35 cellular contexts compared by ENCODE assay signal in the genomic region with DNA sequence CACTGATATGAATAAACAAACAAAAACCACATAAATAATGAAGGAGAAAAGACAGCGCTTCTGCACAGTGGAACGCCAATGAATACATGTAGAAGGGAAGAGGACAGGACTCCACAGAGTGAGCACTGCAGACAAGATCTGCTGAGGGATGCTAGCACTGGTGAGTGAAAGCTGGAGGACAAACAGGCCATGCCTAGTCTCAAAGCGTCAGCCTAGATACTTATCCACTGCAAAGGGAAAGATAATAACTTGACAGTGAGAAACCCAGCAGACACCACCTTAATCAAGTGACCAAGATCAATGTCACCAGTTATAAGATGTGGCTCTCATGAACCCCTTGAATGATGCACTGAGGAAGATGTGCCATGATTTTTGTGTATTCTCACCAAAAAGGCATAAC.
DNase-seq lines count a peak whose midpoint lies in the region; ATAC-seq, FAIRE-seq and TF ChIP-seq lines count a peak whose summit lies in the region.
"Had no signal": no experiment of that assay in that cellular context is flagged by ENCODE, and none has a peak within 500 bp of the region (broad histone marks: within the 10 kb centered on the region; RNA-seq: fewer than 3 reads in every experiment).

No MANE protein-coding gene starts in this region.

- H3K36me3 Mint-ChIP-seq in osteocyte (ENCODE audit: unreplicated experiment) = no peaks in the 10 kb centered on the region
- H3K36me3 Mint-ChIP-seq: CD14-positive monocyte; CD4-positive, alpha-beta memory T cell; CD4-positive, CD25-positive, alpha-beta regulatory T cell; CD8-positive, alpha-beta memory T cell; CD8-positive, alpha-beta T cell had no signal

- H3K27me3 ChIP-seq in keratinocyte (ENCODE audit: control insufficient read depth, extremely low read depth, insufficient read depth, low read length) (no peaks in the 10 kb centered on the region), HepG2 (ENCODE audit: control insufficient read depth in 1 of 2, insufficient read depth in 2 of 2, low read length in 2 of 2) (peaks cover 0 to 4% of the 10 kb centered on the region in 2 experiments; a peak in 1 of 5 replicates)
- H3K27me3 ChIP-seq: BE2C; BLaER1; BLaER1 treated with 17β-estradiol and CSF1 and Interleukin-3, amounts not matched to agents 10 nM and 100 nM had no signal

- dilution Hi-C loops in keratinocyte (cut with MboI; ENCODE audit: extremely low pct_ligation_motif_present, low sequenced_read_pairs) = no loop called here

- peaks cover 7% of the 10 kb centered on the region for H3K4me1 ChIP-seq in keratinocyte (ENCODE audit: control insufficient read depth, extremely low read depth, insufficient read depth, low read length)
- H3K4me1 ChIP-seq in HepG2 (ENCODE audit: insufficient read depth, low read length) = no peaks in the 10 kb centered on the region
- H3K4me1 ChIP-seq: A549; BE2C; BLaER1; BLaER1 treated with 17β-estradiol and CSF1 and Interleukin-3, amounts not matched to agents 10 nM and 100 nM; Caco-2 had no signal

- H3K9me1 ChIP-seq in keratinocyte (ENCODE audit: control insufficient read depth, extremely low read depth, insufficient read depth, low read length) = no peaks in the 10 kb centered on the region

- H3K27ac ChIP-seq in keratinocyte (ENCODE audit: control insufficient read depth, insufficient read depth, low read length) = no peak overlapping the region
- no peak overlapping the region for H3K27ac ChIP-seq in HepG2 (ENCODE audit: extremely low read length, insufficient read depth, low read length)
- H3K27ac ChIP-seq: 22Rv1; A549; BLaER1; BLaER1 treated with 17β-estradiol and CSF1 and Interleukin-3, amounts not matched to agents 10 nM and 100 nM; C4-2B had no signal

- no peak overlapping the region for H3K27ac Mint-ChIP-seq in osteocyte (ENCODE audit: unreplicated experiment)
- H3K27ac Mint-ChIP-seq: B cell; CD14-positive monocyte; CD4-positive, alpha-beta memory T cell; CD4-positive, alpha-beta T cell; CD4-positive, CD25-positive, alpha-beta regulatory T cell; CD8-positive, alpha-beta memory T cell; CD8-positive, alpha-beta T cell had no signal

- H3K4me2 ChIP-seq in keratinocyte (ENCODE audit: control insufficient read depth, extremely low read depth, insufficient read depth, low read depth, low read length) (no peak overlapping the region), HepG2 (ENCODE audit: low read depth, low read length) (no peak overlapping the region)
- H3K4me2 ChIP-seq: A549; BLaER1; BLaER1 treated with 17β-estradiol and CSF1 and Interleukin-3, amounts not matched to agents 10 nM and 100 nM had no signal

- H3K79me2 ChIP-seq in keratinocyte (ENCODE audit: control insufficient read depth, insufficient read depth, low read length) (no peaks in the 10 kb centered on the region), HepG2 (ENCODE audit: insufficient read depth, low read length) (no peaks in the 10 kb centered on the region)

- intact Hi-C loops in HepG2 (cut with micrococcal nuclease; ENCODE audit: unreplicated experiment) = no loop called here

- H3K9ac ChIP-seq in keratinocyte (ENCODE audit: control insufficient read depth, extremely low read depth, insufficient read depth, low read length) = no peak overlapping the region
- no peak overlapping the region for H3K9ac ChIP-seq in HepG2 (ENCODE audit: insufficient read depth, low read depth, low read length)
- H3K9ac ChIP-seq: BLaER1; BLaER1 treated with 17β-estradiol and CSF1 and Interleukin-3, amounts not matched to agents 10 nM and 100 nM had no signal

- CTCF ChIA-PET in HepG2 (lab: Yijun Ruan, JAX; ENCODE audit: low intra/inter-chr PET ratio, low total read pairs) = no interaction called here

- H3K9me3 ChIP-seq in keratinocyte (ENCODE audit: control insufficient read depth, low read depth, low read length) = no peaks in the 10 kb centered on the region
- no peaks in the 10 kb centered on the region for H3K9me3 ChIP-seq in HepG2 (ENCODE audit: low read length)
- H3K9me3 ChIP-seq: A549; BE2C; BLaER1; BLaER1 treated with 17β-estradiol and CSF1 and Interleukin-3, amounts not matched to agents 10 nM and 100 nM; Caco-2 had no signal

- in situ Hi-C loops in HepG2 (cut with HindIII; ENCODE audit: extremely low pct_ligation_motif_present, low pct_unique_long_range_greater_than_20kb) = no loop called here

- WGBS in HepG2 (ENCODE audit: low lambda C conversion rate) = 33% methylated on average over 3 of the region's 3 CpGs

- H4K20me1 ChIP-seq in keratinocyte (ENCODE audit: control insufficient read depth, extremely low read depth, insufficient read depth, low read length) = no peaks in the 10 kb centered on the region
- H4K20me1 ChIP-seq in HepG2 (ENCODE audit: insufficient read depth, low read length) = no peaks in the 10 kb centered on the region
- H4K20me1 ChIP-seq: BLaER1; BLaER1 treated with 17β-estradiol and CSF1 and Interleukin-3, amounts not matched to agents 10 nM and 100 nM had no signal

- H3K4me3 ChIP-seq in keratinocyte (ENCODE audit: control insufficient read depth in 2 of 3, extremely low read depth in 1 of 3, insufficient read depth in 2 of 3, low read depth in 1 of 3, low read length in 3 of 3) = no peak overlapping the region
- H3K4me3 ChIP-seq in HepG2 (replicated peaks in 1 of 3; ENCODE audit: insufficient read depth in 1 of 3, low read depth in 2 of 3, low read length in 3 of 3) = no peak overlapping the region
- H3K4me3 ChIP-seq: A549; BLaER1; BLaER1 treated with 17β-estradiol and CSF1 and Interleukin-3, amounts not matched to agents 10 nM and 100 nM had no signal

- no peak for TF ChIP-seq POLR2A in HepG2 (IDR thresholded peaks at IDR 0.05; ENCODE audit: insufficient read depth in 1 of 2, low read depth in 2 of 2, low read length in 2 of 2)

- no peaks in the 10 kb centered on the region for H3K27me3 Mint-ChIP-seq in osteocyte (ENCODE audit: unreplicated experiment)
- H3K27me3 Mint-ChIP-seq: B cell; CD4-positive, CD25-positive, alpha-beta regulatory T cell had no signal

- TF ChIP-seq EP300 in HepG2 (IDR thresholded peaks at IDR 0.05; ENCODE audit: low read depth in 2 of 2, low read length in 2 of 2) (no peak), HepG2 (CRISPR knock-in tag; IDR thresholded peaks at IDR 0.05; ENCODE audit: borderline replicate concordance) (no peak)

- H3K36me3 ChIP-seq in keratinocyte (ENCODE audit: control insufficient read depth in 2 of 2, extremely low read depth in 1 of 2, insufficient read depth in 2 of 2, low read length in 2 of 2) (no peaks in the 10 kb centered on the region), HepG2 (replicated peaks in 1 of 2; ENCODE audit: control insufficient read depth in 1 of 2, insufficient read depth in 2 of 2, low read length in 2 of 2) (no peaks in the 10 kb centered on the region)
- H3K36me3 ChIP-seq: BE2C; BLaER1; BLaER1 treated with 17β-estradiol and CSF1 and Interleukin-3, amounts not matched to agents 10 nM and 100 nM had no signal

- no peaks in the 10 kb centered on the region for H3K4me1 Mint-ChIP-seq in osteocyte (ENCODE audit: unreplicated experiment)
- H3K4me1 Mint-ChIP-seq: B cell, CD14-positive monocyte had no signal

- H3K9me3 Mint-ChIP-seq in osteocyte (ENCODE audit: unreplicated experiment) = no peaks in the 10 kb centered on the region
- H3K9me3 Mint-ChIP-seq: CD4-positive, alpha-beta memory T cell; CD4-positive, alpha-beta T cell; CD4-positive, CD25-positive, alpha-beta regulatory T cell; CD8-positive, alpha-beta memory T cell; CD8-positive, alpha-beta T cell had no signal

- POLR2A ChIA-PET in HepG2 (lab: Yijun Ruan, JAX) = no interaction called here

- BruUV-seq in HepG2 (replicated peaks; lab: Mats Ljungman, UMichigan) = no TSS peak

- TF ChIP-seq CTCF in keratinocyte (optimal IDR thresholded peaks at IDR 0.05 in 1 of 3, IDR thresholded peaks at IDR 0.05 in 1 of 3, conservative IDR thresholded peaks at IDR 0.05 in 1 of 3; ENCODE audit: extremely low read depth in 1 of 3, insufficient read depth in 2 of 3, low read length in 3 of 3) = no peak
- TF ChIP-seq CTCF in osteocyte (IDR thresholded peaks at IDR 0.05) = no peak
- no peak for TF ChIP-seq CTCF in HepG2 (CRISPR knock-in tag; IDR thresholded peaks at IDR 0.05)

- H2AFZ ChIP-seq in keratinocyte (ENCODE audit: control insufficient read depth, low read length) (no peak overlapping the region), HepG2 (ENCODE audit: low read length) (no peak overlapping the region)

- DNase-seq in SK-N-DZ (ENCODE audit: low spot score) = peak; percentile 54
- no peak for DNase-seq in keratinocyte (ENCODE audit: low read depth, low spot score)
- DNase-seq in osteocyte (ENCODE audit: extremely low spot score, unreplicated experiment) = peak; percentile 51
- no peak for DNase-seq in NCI-H2107 (lab: John Stamatoyannopoulos, UW)
- DNase-seq in HepG2 (ENCODE audit: low spot score) = no peak
- DNase-seq in hippocampal formation (lab: John Stamatoyannopoulos, UW) = no peak
- DNase-seq: 8988T; ACHN; AML-193; BE2C; C1 segment of cervical spinal cord; Caco-2; Calu3; CD4-positive, alpha-beta memory T cell; CD4-positive, alpha-beta T cell; CD4-positive, CD25-positive, alpha-beta regulatory T cell; CD8-positive, alpha-beta memory T cell; CD8-positive, alpha-beta T cell; COR-L47; DMS 273 treated with DMSO at 0.1 percent for 48 hours; DMS153; DMS53; DMS79; DMS79 treated with DMSO at 0.1 percent for 48 hours; DND-41; EL had no signal

- FAIRE-seq in keratinocyte (lab: Jason Lieb, UNC) (peak; percentile 17), HepG2 (lab: Jason Lieb, UNC) (no peak)
- FAIRE-seq: A204.1, A549, D721Med had no signal

- no peak for ATAC-seq in HepG2
- ATAC-seq: A549; CD8-positive, alpha-beta T cell had no signal

- no peak for TF ChIP-seq RAD21 in HepG2 (CRISPR knock-in tag; IDR thresholded peaks at IDR 0.05)

- H3K4me3 Mint-ChIP-seq in osteocyte (ENCODE audit: unreplicated experiment) = no peak overlapping the region
- H3K4me3 Mint-ChIP-seq: B cell; CD14-positive monocyte; CD4-positive, alpha-beta memory T cell; CD4-positive, alpha-beta T cell; CD4-positive, CD25-positive, alpha-beta regulatory T cell; CD8-positive, alpha-beta memory T cell; CD8-positive, alpha-beta T cell had no signal

TF ChIP-seq in HepG2, 621 proteins besides CTCF, POLR2A, EP300 and RAD21 (continues in another document):
- TF ChIP-seq, protein P1, sequence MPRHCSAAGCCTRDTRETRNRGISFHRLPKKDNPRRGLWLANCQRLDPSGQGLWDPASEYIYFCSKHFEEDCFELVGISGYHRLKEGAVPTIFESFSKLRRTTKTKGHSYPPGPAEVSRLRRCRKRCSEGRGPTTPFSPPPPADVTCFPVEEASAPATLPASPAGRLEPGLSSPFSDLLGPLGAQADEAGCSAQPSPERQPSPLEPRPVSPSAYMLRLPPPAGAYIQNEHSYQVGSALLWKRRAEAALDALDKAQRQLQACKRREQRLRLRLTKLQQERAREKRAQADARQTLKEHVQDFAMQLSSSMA (CRISPR knock-in tag; IDR thresholded peaks at IDR 0.05) = no peak
- TF ChIP-seq MIER2 (CRISPR knock-in tag; IDR thresholded peaks at IDR 0.05) = no peak

Comparison
In these comparisons a context has a peak if more than half of its experiments do, and no peak if none do; other contexts are left out.
1. DNase-seq: peak in SK-N-DZ (single experiment) and osteocyte (single experiment); none in keratinocyte (single experiment), NCI-H2107 (single experiment), HepG2 (single experiment) and hippocampal formation (0 of 2).